Comparison of ENCODE assay signal across 3 cellular contexts in genomic region chr1:22096463-22096862, GRCh38.
A peak's percentile ranks its signal among the peaks of the same experiment; 100 is the strongest.
TF ChIP-seq lines count a peak whose summit lies in the region.

No MANE protein-coding gene starts in this region.

TF ChIP-seq in A549, 52 proteins besides CTCF, POLR2A, EP300 and RAD21:
- no peak for TF ChIP-seq BHLHE40 (IDR thresholded peaks at IDR 0.05; ENCODE audit: low read depth, low read length)
- TF ChIP-seq POLR2AphosphoS2 (conservative IDR thresholded peaks at IDR 0.05; ENCODE audit: low read length), result 0 out of 2 replicates have a peak, but pooled peaks have one; percentile 57
- no peak for TF ChIP-seq FOSB (CRISPR knock-in tag; IDR thresholded peaks at IDR 0.05)
- no peak for TF ChIP-seq HOXB13 (CRISPR knock-in tag; IDR thresholded peaks at IDR 0.05; ENCODE audit: low read depth)
- TF ChIP-seq, protein P1, sequence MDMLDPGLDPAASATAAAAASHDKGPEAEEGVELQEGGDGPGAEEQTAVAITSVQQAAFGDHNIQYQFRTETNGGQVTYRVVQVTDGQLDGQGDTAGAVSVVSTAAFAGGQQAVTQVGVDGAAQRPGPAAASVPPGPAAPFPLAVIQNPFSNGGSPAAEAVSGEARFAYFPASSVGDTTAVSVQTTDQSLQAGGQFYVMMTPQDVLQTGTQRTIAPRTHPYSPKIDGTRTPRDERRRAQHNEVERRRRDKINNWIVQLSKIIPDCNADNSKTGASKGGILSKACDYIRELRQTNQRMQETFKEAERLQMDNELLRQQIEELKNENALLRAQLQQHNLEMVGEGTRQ (IDR thresholded peaks at IDR 0.05), result no peak
- no peak for TF ChIP-seq MAFK (IDR thresholded peaks at IDR 0.05; ENCODE audit: partially characterized antibody)
- no peak for TF ChIP-seq HEYL (CRISPR knock-in tag; IDR thresholded peaks at IDR 0.05)
TF ChIP-seq in A549: peak in this region for 1.

TF ChIP-seq in GM12891, 5 proteins besides CTCF, POLR2A, EP300 and RAD21:
- no peak for TF ChIP-seq PAX5 (IDR thresholded peaks at IDR 0.05; ENCODE audit: insufficient read depth, low read length, severe bottlenecking)
- TF ChIP-seq SPI1 (IDR thresholded peaks at IDR 0.05; ENCODE audit: low read depth, low read length), result no peak
- TF ChIP-seq POU2F2 (IDR thresholded peaks at IDR 0.05; ENCODE audit: low read depth, low read length), result no peak
- TF ChIP-seq POLR2AphosphoS5 (IDR thresholded peaks at IDR 0.05; ENCODE audit: low read depth, low read length), result no peak; the same call in 1 of the 2 replicates
- TF ChIP-seq TAF1 (IDR thresholded peaks at IDR 0.05; ENCODE audit: low read depth, low read length), result no peak

TF ChIP-seq in K562, 482 proteins besides CTCF, POLR2A, EP300 and RAD21:
- TF ChIP-seq POLR2H (tag; IDR thresholded peaks at IDR 0.05; ENCODE audit: low read depth) (0 out of 2 replicates have a peak, but pooled peaks have one; percentile 19), ZNF655 (CRISPR knock-in tag; IDR thresholded peaks at IDR 0.05) (no peak)
